ENCODE assay signal across 13 cellular contexts in genomic region chr5:97888439-97888838, GRCh38.
DNase-seq lines count a peak whose midpoint lies in the region; ATAC-seq lines count a peak whose summit lies in the region.
"Had no signal": no experiment of that assay in that cellular context is flagged by ENCODE, and none has a peak within 500 bp of the region (broad histone marks: within the 10 kb centered on the region; RNA-seq: fewer than 3 reads in every experiment).

No MANE protein-coding gene starts in this region.

- no peak overlapping the region for H3K4me3 ChIP-seq in H7 (ENCODE audit: insufficient read depth, low read depth, low read length)
- H3K4me3 ChIP-seq: skin epidermis had no signal

- H3K27me3 ChIP-seq in H7 (ENCODE audit: control insufficient read depth, insufficient read depth, low read length), result no peaks in the 10 kb centered on the region

- peak; percentile 99 for ATAC-seq in GM18520 (IDR thresholded peaks at IDR 0.05; ENCODE audit: unreplicated experiment)
- peak; percentile 96 for ATAC-seq in GM19467 (IDR thresholded peaks at IDR 0.05; ENCODE audit: unreplicated experiment)
- peak; percentile 99 for ATAC-seq in HG02938 (IDR thresholded peaks at IDR 0.05; ENCODE audit: unreplicated experiment)
- ATAC-seq in HG03565 (IDR thresholded peaks at IDR 0.05; ENCODE audit: unreplicated experiment), result peak; percentile 98
- ATAC-seq: natural killer cell treated with Interleukin-12 subunit alpha and Interleukin-12 subunit beta and Interleukin-15 and Interleukin-18, amount 100 ng/mL, for 72 hours had no signal

- no peak for DNase-seq in NCI-H187 treated with DMSO at 0.1 percent for 48 hours (lab: John Stamatoyannopoulos, UW)
- DNase-seq in activated CD4-positive, alpha-beta T cell treated with anti-CD3 and anti-CD28 coated beads for 1 hour, result no peak
- no peak for DNase-seq in H7
- no peak for DNase-seq in activated effector memory CD4-positive, alpha-beta T cell treated with anti-CD3 and anti-CD28 coated beads, Interleukin-2, amount 50 U/mL, for 16 hours
- DNase-seq: activated T-cell treated with anti-CD3 and anti-CD28 coated beads, Interleukin-2, amount 50 U/mL, for 72 hours; CD4-positive, alpha-beta T cell; NCI-H187 had no signal

- no peaks in the 10 kb centered on the region for H3K36me3 ChIP-seq in H7 (replicated peaks; ENCODE audit: control insufficient read depth, insufficient read depth, low read length)
